16 cellular contexts compared by ENCODE assay signal in the genomic region with DNA sequence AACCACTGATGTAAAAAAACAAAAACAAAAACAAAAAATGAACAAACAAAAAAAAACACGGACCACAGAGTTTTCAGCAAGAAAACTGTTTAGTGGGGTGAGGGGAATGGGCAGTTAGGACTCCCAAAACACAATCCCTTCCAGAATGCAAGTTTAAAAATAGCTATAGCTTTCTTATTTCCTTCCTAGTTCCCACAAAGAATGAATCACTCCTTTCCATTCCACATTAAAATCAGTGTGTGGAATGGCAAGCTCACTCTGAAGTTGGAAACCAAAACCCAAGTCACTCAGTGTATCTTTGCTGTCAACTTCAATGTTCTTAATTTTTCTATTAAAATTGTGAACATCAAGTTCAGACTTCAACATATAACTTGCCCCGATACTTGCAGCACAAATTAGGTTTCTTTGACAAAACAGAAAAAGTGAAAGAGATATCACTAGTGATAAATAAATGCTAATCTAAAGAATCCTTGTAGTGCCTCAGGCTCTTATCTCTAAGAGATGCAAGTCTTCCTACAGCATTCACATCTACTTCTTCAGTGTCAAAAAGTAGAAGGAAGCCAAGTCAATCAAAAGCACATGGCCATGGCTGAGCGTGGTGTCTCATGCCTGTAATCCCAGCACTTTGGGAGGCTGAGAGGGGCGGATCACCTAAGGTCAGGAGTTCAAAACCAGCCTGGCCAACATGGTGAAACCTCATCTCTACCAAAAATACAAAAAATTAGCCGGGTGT. TPM values are rescaled to one million over a fixed set of nuclear protein-coding genes. Genes with fewer than 3 reads are reported as not detected.
DNase-seq lines count a peak whose midpoint lies in the region; ATAC-seq, FAIRE-seq and TF ChIP-seq lines count a peak whose summit lies in the region.
"Had no signal": no experiment of that assay in that cellular context is flagged by ENCODE, and none has a peak within 500 bp of the region (broad histone marks: within the 10 kb centered on the region; RNA-seq: fewer than 3 reads in every experiment).

No MANE protein-coding gene starts in this region.

- H3K4me1 ChIP-seq in PC-9 (replicated peaks; ENCODE audit: insufficient read depth) = peaks cover 35% of the 10 kb centered on the region
- H3K4me1 ChIP-seq in endothelial cell of umbilical vein (ENCODE audit: control insufficient read depth, extremely low read depth, insufficient read depth, low read length) = peaks cover 57% of the 10 kb centered on the region
- H3K4me1 ChIP-seq in osteoblast (ENCODE audit: insufficient read depth, low read length) = peaks cover 46% of the 10 kb centered on the region

- no peaks in the 10 kb centered on the region for H3K9me1 ChIP-seq in endothelial cell of umbilical vein (replicated peaks; ENCODE audit: control insufficient read depth, extremely low read depth, insufficient read depth, low read length)

- H3K27me3 ChIP-seq in CD4-positive, alpha-beta T cell (ENCODE audit: control insufficient read depth, insufficient read depth, low read length) = no peaks in the 10 kb centered on the region
- H3K27me3 ChIP-seq in PC-9 (ENCODE audit: insufficient read depth, low read depth) (no peaks in the 10 kb centered on the region), endothelial cell of umbilical vein (ENCODE audit: control insufficient read depth in 2 of 2, insufficient read depth in 2 of 2, low read length in 2 of 2) (no peaks in the 10 kb centered on the region), osteoblast (ENCODE audit: insufficient read depth, low read length) (no peaks in the 10 kb centered on the region)

- peaks cover 13% of the 10 kb centered on the region for H3K4me1 Mint-ChIP-seq in CD4-positive, alpha-beta T cell (ENCODE audit: low read depth)
- peaks cover 19% of the 10 kb centered on the region for H3K4me1 Mint-ChIP-seq in activated CD8-positive, alpha-beta memory T cell treated with anti-CD3 and anti-CD28 coated beads, Interleukin-2, amount 10 ng/mL, durations not matched to agents 7 days and 5 days
- peaks cover 4% of the 10 kb centered on the region for H3K4me1 Mint-ChIP-seq in type B pancreatic cell (ENCODE audit: unreplicated experiment)

- TSS peak; percentile 15 for BruUV-seq in PC-9 (replicated peaks; lab: Mats Ljungman, UMichigan)
- TSS peak; percentile 85 for BruUV-seq in endothelial cell of umbilical vein (replicated peaks; lab: Mats Ljungman, UMichigan)

- FAIRE-seq in endothelial cell of umbilical vein (lab: Jason Lieb, UNC) = peak; percentile 66

- H3K27ac Mint-ChIP-seq in CD4-positive, alpha-beta T cell = peak overlapping the region; percentile 86
- H3K27ac Mint-ChIP-seq in activated CD8-positive, alpha-beta memory T cell treated with anti-CD3 and anti-CD28 coated beads, Interleukin-2, amount 10 ng/mL, durations not matched to agents 7 days and 5 days = no peak overlapping the region
- no peak overlapping the region for H3K27ac Mint-ChIP-seq in type B pancreatic cell
- H3K27ac Mint-ChIP-seq: CD8-positive, alpha-beta T cell; stimulated activated naive B cell treated with anti-CD40 and anti-IgM and Interleukin-4, amounts not matched to agents 10 μg/mL and 1 μg/mL and 100 μg/mL, for 72 hours had no signal

- dilution Hi-C loops in endothelial cell of umbilical vein (cut with MboI; ENCODE audit: extremely low pct_ligation_motif_present, low sequenced_read_pairs) = no loop called here

- CTCF ChIA-PET in CD4-positive, alpha-beta T cell (lab: Charles Lee) = no interaction called here
- CTCF ChIA-PET in PC-9 (lab: Charles Lee) (no interaction called here), endothelial cell of umbilical vein (lab: Charles Lee) (interaction anchor here (0.8 to 2.4 kb wide), 7 partner anchors 8 to 166 kb away, joined by 3 to 9 read pairs (median 5); a partner anchor contains a TSS)
- CTCF ChIA-PET in activated CD8-positive, alpha-beta memory T cell treated with anti-CD3 and anti-CD28 coated beads, Interleukin-2, amount 10 ng/mL, durations not matched to agents 7 days and 5 days (lab: Charles Lee) = interaction anchor here (1.2 to 1.3 kb wide), 2 partner anchors 10 to 22 kb away, joined by 3 read pairs; no protein-coding TSS in a partner anchor

- no peak for TF ChIP-seq POLR2A in endothelial cell of umbilical vein (IDR thresholded peaks at IDR 0.05; ENCODE audit: low read depth, low read length)

- H3K36me3 Mint-ChIP-seq in CD4-positive, alpha-beta T cell (ENCODE audit: low read depth) = peaks cover 27% of the 10 kb centered on the region
- H3K36me3 Mint-ChIP-seq in activated CD8-positive, alpha-beta memory T cell treated with anti-CD3 and anti-CD28 coated beads, Interleukin-2, amount 10 ng/mL, durations not matched to agents 7 days and 5 days = peaks cover 9% of the 10 kb centered on the region
- peaks cover 17% of the 10 kb centered on the region for H3K36me3 Mint-ChIP-seq in type B pancreatic cell

- peaks cover 38% of the 10 kb centered on the region for H3F3A ChIP-seq in PC-9 (ENCODE audit: insufficient read depth, low read depth)

- peak overlapping the region; percentile 6 for H3K4me2 ChIP-seq in PC-9
- H3K4me2 ChIP-seq in endothelial cell of umbilical vein (ENCODE audit: insufficient read depth, low read length) = peak overlapping the region; percentile 86
- peak overlapping the region; percentile 24 for H3K4me2 ChIP-seq in osteoblast (ENCODE audit: insufficient read depth, low read length)

- H3K36me3 ChIP-seq in PC-9 (ENCODE audit: low read depth) (peaks cover 48% of the 10 kb centered on the region), endothelial cell of umbilical vein (ENCODE audit: control insufficient read depth in 2 of 2, extremely low read depth in 1 of 2, insufficient read depth in 2 of 2, low read length in 2 of 2) (peaks cover 16 to 38% of the 10 kb centered on the region in 2 experiments), osteoblast (ENCODE audit: insufficient read depth, low read length) (peaks cover 68% of the 10 kb centered on the region)

- no peak for DNase-seq in CD4-positive, alpha-beta T cell
- no peak for DNase-seq in PC-9
- DNase-seq in endothelial cell of umbilical vein (ENCODE audit: low read depth, low spot score) = peak; percentile 77
- no peak for DNase-seq in osteoblast (ENCODE audit: insufficient read length, low spot score, missing footprints)
- no peak for DNase-seq in NK-92 (lab: John Stamatoyannopoulos, UW; ENCODE audit: unreplicated experiment)
- DNase-seq in middle frontal gyrus (ENCODE audit: extremely low spot score, low spot score) = no peak
- DNase-seq in activated CD8-positive, alpha-beta memory T cell treated with anti-CD3 and anti-CD28 coated beads, Interleukin-2, amount 10 ng/mL, durations not matched to agents 7 days and 5 days = no peak
- no peak for DNase-seq in type B pancreatic cell (ENCODE audit: extremely low spot score, unreplicated experiment)
- DNase-seq: activated CD4-positive, CD25-positive, alpha-beta regulatory T cell; activated T-cell treated with anti-CD3 and anti-CD28 coated beads, Interleukin-2, amount 50 U/mL, for 1 hour; CD8-positive, alpha-beta T cell; cerebellar nuclear complex; NCI-H1092; NCI-H526 treated with DMSO at 0.1 percent for 48 hours; stimulated activated CD4-positive, alpha-beta T cell treated with anti-CD3 and anti-CD28 coated beads, Interleukin-1b, Interleukin-23, amount 100 ng/mL, for 48 hours; stimulated activated naive B cell treated with anti-CD40 and anti-IgM and Interleukin-4, amounts not matched to agents 10 μg/mL and 1 μg/mL and 100 μg/mL, for 72 hours had no signal

- no peaks in the 10 kb centered on the region for H4K20me1 ChIP-seq in PC-9 (ENCODE audit: insufficient read depth)
- peaks cover 18% of the 10 kb centered on the region for H4K20me1 ChIP-seq in endothelial cell of umbilical vein (replicated peaks; ENCODE audit: control insufficient read depth, extremely low read depth, insufficient read depth, low read length)
- H4K20me1 ChIP-seq in osteoblast (ENCODE audit: insufficient read depth, low read length) = peaks cover 11% of the 10 kb centered on the region

- intact Hi-C loops in CD4-positive, alpha-beta T cell (cut with DNase I, micrococcal nuclease) = loop anchor here in 1 of 2 experiments (5.0 kb wide), 1 partner anchor 100 kb away; a partner anchor contains a TSS
- intact Hi-C loops in PC-9 (cut with micrococcal nuclease; ENCODE audit: unreplicated experiment) (loop anchor here (5.0 kb wide), 1 partner anchor 50 kb away; no protein-coding TSS in a partner anchor), endothelial cell of umbilical vein (cut with micrococcal nuclease) (loop anchor here (1.0 kb wide), 2 partner anchors 14 to 165 kb away; no protein-coding TSS in a partner anchor)

- H3K9me3 ChIP-seq in CD4-positive, alpha-beta T cell (ENCODE audit: control insufficient read depth, low read length) = no peaks in the 10 kb centered on the region
- H3K9me3 ChIP-seq in PC-9 (ENCODE audit: insufficient read depth, low read depth) (no peaks in the 10 kb centered on the region), endothelial cell of umbilical vein (replicated peaks; ENCODE audit: control insufficient read depth, insufficient read depth, low read length) (no peaks in the 10 kb centered on the region), osteoblast (ENCODE audit: low read depth, low read length) (no peaks in the 10 kb centered on the region)

- no peaks in the 10 kb centered on the region for H3K9me2 ChIP-seq in PC-9 (ENCODE audit: insufficient read depth)

- H2AFZ ChIP-seq in PC-9 (no peak overlapping the region), endothelial cell of umbilical vein (ENCODE audit: low read depth, low read length) (no peak overlapping the region), osteoblast (ENCODE audit: low read length) (no peak overlapping the region)

- H3K4me3 ChIP-seq in PC-9 = no peak overlapping the region
- peak overlapping the region in 1 of 3 experiments; percentile 34 for H3K4me3 ChIP-seq in endothelial cell of umbilical vein (replicated peaks in 1 of 3; ENCODE audit: insufficient read depth in 1 of 3, low read depth in 1 of 3, low read length in 3 of 3)
- no peak overlapping the region for H3K4me3 ChIP-seq in osteoblast (ENCODE audit: insufficient read depth, low read length)

- H3K9ac ChIP-seq in endothelial cell of umbilical vein (replicated peaks; ENCODE audit: extremely low read depth, insufficient read depth, low read length) = peak overlapping the region; percentile 46

- H3K79me2 ChIP-seq in PC-9 (ENCODE audit: low read depth) (peaks cover 41% of the 10 kb centered on the region), endothelial cell of umbilical vein (ENCODE audit: control insufficient read depth, insufficient read depth, low read length) (peaks cover 89% of the 10 kb centered on the region), osteoblast (ENCODE audit: insufficient read depth, low read length) (peaks cover 86% of the 10 kb centered on the region)

- no peak overlapping the region for H3K4me3 Mint-ChIP-seq in CD4-positive, alpha-beta T cell
- no peak overlapping the region for H3K4me3 Mint-ChIP-seq in activated CD8-positive, alpha-beta memory T cell treated with anti-CD3 and anti-CD28 coated beads, Interleukin-2, amount 10 ng/mL, durations not matched to agents 7 days and 5 days
- no peak overlapping the region for H3K4me3 Mint-ChIP-seq in type B pancreatic cell
- H3K4me3 Mint-ChIP-seq: CD8-positive, alpha-beta T cell; stimulated activated naive B cell treated with anti-CD40 and anti-IgM and Interleukin-4, amounts not matched to agents 10 μg/mL and 1 μg/mL and 100 μg/mL, for 72 hours had no signal

- no peaks in the 10 kb centered on the region for H3K27me3 Mint-ChIP-seq in CD4-positive, alpha-beta T cell
- no peaks in the 10 kb centered on the region for H3K27me3 Mint-ChIP-seq in activated CD8-positive, alpha-beta memory T cell treated with anti-CD3 and anti-CD28 coated beads, Interleukin-2, amount 10 ng/mL, durations not matched to agents 7 days and 5 days
- H3K27me3 Mint-ChIP-seq in type B pancreatic cell = no peaks in the 10 kb centered on the region
- H3K27me3 Mint-ChIP-seq: stimulated activated naive B cell treated with anti-CD40 and anti-IgM and Interleukin-4, amounts not matched to agents 10 μg/mL and 1 μg/mL and 100 μg/mL, for 72 hours had no signal

- no peak for TF ChIP-seq CTCF in CD4-positive, alpha-beta T cell (IDR thresholded peaks at IDR 0.05)
- TF ChIP-seq CTCF in PC-9 (conservative IDR thresholded peaks at IDR 0.05) (no peak), endothelial cell of umbilical vein (IDR thresholded peaks at IDR 0.05; ENCODE audit: extremely low read depth in 1 of 2, insufficient read depth in 1 of 2, low read depth in 1 of 2, low read length in 2 of 2) (no peak), osteoblast (IDR thresholded peaks at IDR 0.05; ENCODE audit: extremely low read depth, low read depth, low read length) (no peak), type B pancreatic cell (conservative IDR thresholded peaks at IDR 0.05) (no peak)

- no peak for ATAC-seq in CD4-positive, alpha-beta T cell (ENCODE audit: poor library complexity)
- ATAC-seq in activated CD8-positive, alpha-beta memory T cell treated with anti-CD3 and anti-CD28 coated beads, Interleukin-2, amount 10 ng/mL, durations not matched to agents 7 days and 5 days = no peak
- ATAC-seq: CD8-positive, alpha-beta T cell; stimulated activated naive B cell treated with anti-CD40 and anti-IgM and Interleukin-4, amounts not matched to agents 10 μg/mL and 1 μg/mL and 100 μg/mL, for 72 hours had no signal

- H3K9me3 Mint-ChIP-seq in CD4-positive, alpha-beta T cell = no peaks in the 10 kb centered on the region
- H3K9me3 Mint-ChIP-seq in activated CD8-positive, alpha-beta memory T cell treated with anti-CD3 and anti-CD28 coated beads, Interleukin-2, amount 10 ng/mL, durations not matched to agents 7 days and 5 days (ENCODE audit: low read depth) = no peaks in the 10 kb centered on the region
- peaks cover 4% of the 10 kb centered on the region for H3K9me3 Mint-ChIP-seq in type B pancreatic cell
- H3K9me3 Mint-ChIP-seq: CD8-positive, alpha-beta T cell had no signal

- no peak overlapping the region for H3K27ac ChIP-seq in CD4-positive, alpha-beta T cell (ENCODE audit: low read depth, low read length)
- peak overlapping the region; percentile 99 for H3K27ac ChIP-seq in PC-9
- peak overlapping the region; percentile 53 for H3K27ac ChIP-seq in endothelial cell of umbilical vein (ENCODE audit: insufficient read depth, low read depth, low read length)
- peak overlapping the region; percentile 84 for H3K27ac ChIP-seq in osteoblast (ENCODE audit: low read depth, low read length)

- POLR2A ChIA-PET in CD4-positive, alpha-beta T cell (lab: Charles Lee) = interaction anchor here (0.6 kb wide), 1 partner anchor 171 kb away, joined by 6 read pairs; no protein-coding TSS in a partner anchor
- POLR2A ChIA-PET in PC-9 (lab: Charles Lee; ENCODE audit: unreplicated experiment) (no interaction called here), endothelial cell of umbilical vein (lab: Charles Lee) (interaction anchor here (1.8 kb wide), 1 partner anchor 14 kb away, joined by 14 read pairs; no protein-coding TSS in a partner anchor)

RNA-seq across cellular contexts. Expression of a gene that starts 45.5 kb away (rescaled TPM):
- 10 to 100 TPM; 17.2 TPM for total RNA-seq in CD4-positive, alpha-beta T cell
- 31.6 and 35.6 TPM in 2 replicates for total RNA-seq in PC-9 (2021)
- 16.7 and 22.4 TPM in 2 replicates for total RNA-seq in endothelial cell of umbilical vein
- 14.9 and 24.1 TPM in 2 replicates for polyA plus RNA-seq in endothelial cell of umbilical vein
- polyA plus RNA-seq in endothelial cell of umbilical vein (2011; cell fraction: cytosol; rRNA removed) = 21.2 and 21.7 TPM in 2 replicates
- 20.0 and 20.3 TPM in 2 replicates for polyA plus RNA-seq in endothelial cell of umbilical vein (2011; cell fraction: nucleus; rRNA removed)
- 12.7 and 13.1 TPM in 2 replicates for polyA plus RNA-seq in endothelial cell of umbilical vein (2012)
- 34.2 and 34.9 TPM in 2 replicates for polyA minus RNA-seq in endothelial cell of umbilical vein
- polyA minus RNA-seq in endothelial cell of umbilical vein (2011; cell fraction: cytosol; rRNA and poly(A)+ RNA removed) = 36.0 TPM
- polyA minus RNA-seq in endothelial cell of umbilical vein (2011; cell fraction: nucleus; rRNA and poly(A)+ RNA removed) = 8.1 and 9.1 TPM in 2 replicates
- total RNA-seq in osteoblast = 34.2 and 44.2 TPM in 2 replicates
- total RNA-seq in activated CD8-positive, alpha-beta memory T cell treated with anti-CD3 and anti-CD28 coated beads, Interleukin-2, amount 10 ng/mL, durations not matched to agents 7 days and 5 days = 10 to 100 TPM; 52.4 to 56.1 TPM
- 21.7 and 23.2 TPM in 2 replicates for total RNA-seq in type B pancreatic cell (ENCODE audit: low replicate concordance)

Comparison
In these comparisons a context has a peak if more than half of its experiments do, and no peak if none do; other contexts are left out.
1. H3K4me2 ChIP-seq: peak in every context shown above with its lines; median percentile 86 in endothelial cell of umbilical vein; 24 in osteoblast; 6 in PC-9.
2. CTCF ChIA-PET loops: an anchor here in endothelial cell of umbilical vein (0.8 to 2.4 kb wide) and activated CD8-positive, alpha-beta memory T cell treated with anti-CD3 and anti-CD28 coated beads, Interleukin-2, amount 10 ng/mL, durations not matched to agents 7 days and 5 days (1.2 to 1.3 kb wide); none called in CD4-positive, alpha-beta T cell and PC-9.